In the genomic region with DNA sequence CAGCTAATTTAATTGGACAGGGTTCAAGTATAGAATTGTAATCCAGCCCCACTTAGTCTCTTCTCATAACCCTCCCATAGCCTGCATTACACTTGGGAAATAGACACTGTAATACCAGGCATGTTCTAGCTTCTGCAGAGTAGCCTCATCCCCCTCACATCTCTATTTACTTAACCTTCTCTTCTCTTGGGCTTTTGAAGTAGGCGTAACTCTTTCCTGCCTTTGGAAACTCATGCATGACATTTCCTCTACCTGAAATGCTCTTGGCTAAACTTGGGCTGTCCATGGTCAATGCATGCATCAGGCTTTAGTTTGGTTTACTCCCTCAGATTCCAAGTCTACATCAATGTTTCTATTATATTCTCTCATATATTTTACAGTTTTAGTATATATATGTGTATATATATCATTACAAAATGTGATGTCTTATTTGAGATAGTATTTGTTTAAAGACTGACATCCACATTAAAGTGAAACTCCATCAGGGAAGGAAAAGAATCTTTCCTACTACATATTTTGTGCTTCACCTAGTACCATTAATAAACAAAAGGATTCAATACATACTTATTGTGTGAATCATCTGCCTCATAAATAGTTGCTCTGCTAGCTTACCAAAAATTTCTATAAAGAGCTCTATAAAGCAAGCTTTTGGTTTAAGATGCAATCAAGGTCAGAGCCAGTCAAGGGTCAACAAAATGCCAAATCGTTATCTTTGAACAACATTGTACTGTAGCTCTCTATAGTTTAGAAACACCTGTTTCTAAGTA, we compare ENCODE assay signal across 20 cellular contexts.
DNase-seq lines count a peak whose midpoint lies in the region; ATAC-seq, FAIRE-seq and TF ChIP-seq lines count a peak whose summit lies in the region.
"Had no signal": no experiment of that assay in that cellular context is flagged by ENCODE, and none has a peak within 500 bp of the region (broad histone marks: within the 10 kb centered on the region; RNA-seq: fewer than 3 reads in every experiment).

No MANE protein-coding gene starts in this region.

- H3K4me3 Mint-ChIP-seq in CD14-positive monocyte = no peak overlapping the region
- no peak overlapping the region for H3K4me3 Mint-ChIP-seq in activated CD8-positive, alpha-beta memory T cell treated with anti-CD3 and anti-CD28 coated beads, Interleukin-2, amount 10 ng/mL, durations not matched to agents 7 days and 5 days

- H3K27ac ChIP-seq in RWPE2 (ENCODE audit: poor library complexity, severe bottlenecking) (no peak overlapping the region), fibroblast of lung (ENCODE audit: insufficient read depth, low read length) (no peak overlapping the region)
- H3K27ac ChIP-seq: SK-N-MC had no signal

- no peak overlapping the region for H3K4me3 ChIP-seq in RWPE2 (ENCODE audit: severe bottlenecking)
- no peak overlapping the region for H3K4me3 ChIP-seq in fibroblast of lung (replicated peaks in 1 of 4; ENCODE audit: control extremely low read depth in 1 of 4, insufficient read depth in 1 of 4, low read depth in 3 of 4, low read length in 4 of 4)
- H3K4me3 ChIP-seq in retinal pigment epithelial cell (ENCODE audit: low read length) = no peak overlapping the region
- H3K4me3 ChIP-seq: HAP-1, SK-N-MC had no signal

- CTCF ChIA-PET in activated CD8-positive, alpha-beta memory T cell treated with anti-CD3 and anti-CD28 coated beads, Interleukin-2, amount 10 ng/mL, durations not matched to agents 7 days and 5 days (lab: Charles Lee) = no interaction called here

- no peaks in the 10 kb centered on the region for H3K36me3 ChIP-seq in RWPE2 (ENCODE audit: low read depth)
- H3K36me3 ChIP-seq in fibroblast of lung (ENCODE audit: control insufficient read depth, insufficient read depth, low read length) = no peaks in the 10 kb centered on the region
- H3K36me3 ChIP-seq: HAP-1 had no signal

- no peak overlapping the region for H3K9ac ChIP-seq in fibroblast of lung (ENCODE audit: insufficient read depth, low read length)

- H3K4me2 ChIP-seq in fibroblast of lung (ENCODE audit: extremely low read depth, insufficient read depth, low read length) = peak overlapping the region; percentile 35

- TF ChIP-seq CTCF in RWPE2 (IDR thresholded peaks at IDR 0.05; ENCODE audit: poor library complexity, severe bottlenecking) (no peak), fibroblast of lung (conservative IDR thresholded peaks at IDR 0.05 in 1 of 2, IDR thresholded peaks at IDR 0.05 in 1 of 2; ENCODE audit: low read depth in 1 of 2, low read length in 2 of 2) (no peak), retinal pigment epithelial cell (conservative IDR thresholded peaks at IDR 0.05; ENCODE audit: low read depth, low read length) (no peak), CD14-positive monocyte (IDR thresholded peaks at IDR 0.05) (no peak)

- peaks cover 0 to 6% (median 2%) of the 10 kb centered on the region in 3 donors for H3K27me3 Mint-ChIP-seq in CD14-positive monocyte (ENCODE audit: low read depth in 3 of 3)
- H3K27me3 Mint-ChIP-seq in activated CD8-positive, alpha-beta memory T cell treated with anti-CD3 and anti-CD28 coated beads, Interleukin-2, amount 10 ng/mL, durations not matched to agents 7 days and 5 days = no peaks in the 10 kb centered on the region

- peaks cover 0 to 3% (median 0%) of the 10 kb centered on the region in 7 donors for H3K9me3 Mint-ChIP-seq in CD14-positive monocyte
- no peaks in the 10 kb centered on the region for H3K9me3 Mint-ChIP-seq in activated CD8-positive, alpha-beta memory T cell treated with anti-CD3 and anti-CD28 coated beads, Interleukin-2, amount 10 ng/mL, durations not matched to agents 7 days and 5 days (ENCODE audit: low read depth)

- H3K4me1 Mint-ChIP-seq in CD14-positive monocyte = no peaks in the 10 kb centered on the region
- H3K4me1 Mint-ChIP-seq in activated CD8-positive, alpha-beta memory T cell treated with anti-CD3 and anti-CD28 coated beads, Interleukin-2, amount 10 ng/mL, durations not matched to agents 7 days and 5 days = no peaks in the 10 kb centered on the region

- DNase-seq in HT1080 (ENCODE audit: low read depth) = peak; percentile 29
- DNase-seq in RWPE2 (ENCODE audit: low spot score) = no peak
- peak; percentile 5 to 56 for DNase-seq in fibroblast of lung (ENCODE audit: low read depth in 2 of 2)
- peak; percentile 11 for DNase-seq in retinal pigment epithelial cell (ENCODE audit: low read depth)
- no peak for DNase-seq in CD14-positive monocyte (ENCODE audit: low spot score)
- no peak for DNase-seq in activated CD8-positive, alpha-beta memory T cell treated with anti-CD3 and anti-CD28 coated beads, Interleukin-2, amount 10 ng/mL, durations not matched to agents 7 days and 5 days
- no peak for DNase-seq in NCI-H2171 (lab: John Stamatoyannopoulos, UW)
- no peak for DNase-seq in GM19239 (ENCODE audit: insufficient read length, low spot score)
- DNase-seq: ACHN, AML-193, Caco-2, DMS153, EL, KBM-7, NCI-H1417 treated with DMSO at 0.1 percent for 48 hours, NCI-H2029, NCI-H510A treated with DMSO at 0.1 percent for 48 hours, Right ventricle myocardium superior had no signal

- no peaks in the 10 kb centered on the region for H3K79me2 ChIP-seq in fibroblast of lung (ENCODE audit: control insufficient read depth, insufficient read depth, low read length)

- H2AFZ ChIP-seq in fibroblast of lung (ENCODE audit: low read length) = no peak overlapping the region

- peaks cover 6% of the 10 kb centered on the region for H3K27me3 ChIP-seq in RWPE2 (ENCODE audit: insufficient read depth, poor library complexity, severe bottlenecking)
- H3K27me3 ChIP-seq in fibroblast of lung (ENCODE audit: control insufficient read depth, insufficient read depth, low read length) = no peaks in the 10 kb centered on the region

- H3K4me1 ChIP-seq in RWPE2 (ENCODE audit: insufficient read depth, poor library complexity, severe bottlenecking) (no peaks in the 10 kb centered on the region), fibroblast of lung (ENCODE audit: control insufficient read depth, extremely low read depth, insufficient read depth, low read length) (no peaks in the 10 kb centered on the region)
- H3K4me1 ChIP-seq: Caco-2, HAP-1 had no signal

- no peaks in the 10 kb centered on the region for H3K36me3 Mint-ChIP-seq in CD14-positive monocyte
- H3K36me3 Mint-ChIP-seq in activated CD8-positive, alpha-beta memory T cell treated with anti-CD3 and anti-CD28 coated beads, Interleukin-2, amount 10 ng/mL, durations not matched to agents 7 days and 5 days = no peaks in the 10 kb centered on the region

- H3K9me3 ChIP-seq in RWPE2 (ENCODE audit: severe bottlenecking) (peaks cover 2% of the 10 kb centered on the region), fibroblast of lung (ENCODE audit: control insufficient read depth, insufficient read depth, low read depth, low read length) (no peaks in the 10 kb centered on the region)
- H3K9me3 ChIP-seq: Caco-2, HAP-1 had no signal

- intact Hi-C loops in CD14-positive monocyte (cut with micrococcal nuclease) = no loop called here

- H4K20me1 ChIP-seq in fibroblast of lung (ENCODE audit: control insufficient read depth, extremely low read depth, insufficient read depth, low read length) = no peaks in the 10 kb centered on the region

- ATAC-seq in RWPE2 (ENCODE audit: low read depth) = peak; percentile 59; the same call in 2 of the 3 replicates
- no peak for ATAC-seq in activated CD8-positive, alpha-beta memory T cell treated with anti-CD3 and anti-CD28 coated beads, Interleukin-2, amount 10 ng/mL, durations not matched to agents 7 days and 5 days

- no peak for FAIRE-seq in GM19239 (lab: Jason Lieb, UNC)

- no peak overlapping the region for H3K27ac Mint-ChIP-seq in CD14-positive monocyte
- no peak overlapping the region for H3K27ac Mint-ChIP-seq in activated CD8-positive, alpha-beta memory T cell treated with anti-CD3 and anti-CD28 coated beads, Interleukin-2, amount 10 ng/mL, durations not matched to agents 7 days and 5 days

Comparison
In these comparisons a context has a peak if more than half of its experiments do, and no peak if none do; other contexts are left out.
1. DNase-seq: peak in HT1080 (single experiment), fibroblast of lung (2 of 2) and retinal pigment epithelial cell (single experiment); none in RWPE2 (single experiment), CD14-positive monocyte (single experiment), activated CD8-positive, alpha-beta memory T cell treated with anti-CD3 and anti-CD28 coated beads, Interleukin-2, amount 10 ng/mL, durations not matched to agents 7 days and 5 days (single experiment), NCI-H2171 (single experiment) and GM19239 (single experiment).